Comparison of ENCODE assay signal across 17 cellular contexts in the genomic region with DNA sequence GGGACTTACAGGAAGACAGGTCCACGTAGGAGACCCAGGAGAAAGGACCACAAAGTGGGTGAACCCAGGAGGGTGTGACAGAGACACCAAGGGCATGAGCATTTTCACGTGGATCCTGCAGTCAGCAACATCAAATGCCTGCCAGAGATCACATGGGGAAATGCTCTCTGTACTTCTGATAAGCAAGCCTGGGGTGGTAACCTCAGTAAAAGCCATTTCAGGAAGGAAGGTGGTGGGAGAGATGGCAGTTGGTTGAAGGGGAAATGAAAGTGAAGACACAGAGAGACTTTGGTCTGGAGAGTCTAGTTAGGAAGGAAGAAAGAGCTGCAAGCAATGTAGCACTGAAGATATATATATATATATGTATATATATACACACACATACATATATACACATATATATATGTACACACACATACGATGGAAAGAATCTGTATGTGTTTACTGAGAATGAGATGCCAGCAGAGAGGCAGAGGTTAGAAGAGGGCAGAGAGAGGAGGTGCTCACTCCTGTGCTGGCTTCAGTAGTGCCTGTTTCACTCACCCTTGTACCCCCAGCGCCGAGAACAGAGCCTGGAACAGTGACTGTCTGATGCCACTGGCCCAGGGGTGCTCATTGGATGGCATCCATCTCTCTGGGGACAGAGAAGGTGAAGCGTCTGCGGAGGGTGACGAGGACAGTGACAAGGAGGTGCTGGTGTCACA.
DNase-seq lines count a peak whose midpoint lies in the region; ATAC-seq and TF ChIP-seq lines count a peak whose summit lies in the region.
"Had no signal": no experiment of that assay in that cellular context is flagged by ENCODE, and none has a peak within 500 bp of the region (broad histone marks: within the 10 kb centered on the region; RNA-seq: fewer than 3 reads in every experiment).

No MANE protein-coding gene starts in this region.

- H3K36me3 Mint-ChIP-seq in CD14-positive monocyte (peaks cover 11 to 12% of the 10 kb centered on the region in 2 donors), IgD-negative memory B cell (peaks cover 13% of the 10 kb centered on the region)
- H3K36me3 Mint-ChIP-seq: activated naive CD4-positive, alpha-beta T cell treated with anti-CD3 and anti-CD28 coated beads, Interleukin-2, amount 50 U/mL, for 72 hours had no signal

- intact Hi-C loops in CD14-positive monocyte (cut with micrococcal nuclease): no loop called here
- intact Hi-C loops in esophagus squamous epithelium (cut with DNase I): no loop called here

- no peaks in the 10 kb centered on the region for H3K9me3 ChIP-seq in esophagus squamous epithelium
- H3K9me3 ChIP-seq: gastroesophageal sphincter had no signal

- H3K27ac ChIP-seq in esophagus squamous epithelium: no peak overlapping the region
- H3K27ac ChIP-seq: gastroesophageal sphincter, tibial nerve, VCaP had no signal

- ATAC-seq in left lobe of liver (peak; percentile 64), HG03097 (IDR thresholded peaks at IDR 0.05; ENCODE audit: low FRiP score, unreplicated experiment) (no peak), HG03135 (IDR thresholded peaks at IDR 0.05; ENCODE audit: unreplicated experiment) (no peak)
- ATAC-seq: activated naive CD4-positive, alpha-beta T cell treated with anti-CD3 and anti-CD28 coated beads, Interleukin-2, amount 50 U/mL, for 72 hours; gastroesophageal sphincter had no signal

- H3K27ac Mint-ChIP-seq in CD14-positive monocyte: peak overlapping the region; percentile 43 to 88 (median 76)
- peak overlapping the region in 2 of 3 donors; percentile 56 to 63 for H3K27ac Mint-ChIP-seq in IgD-negative memory B cell
- H3K27ac Mint-ChIP-seq: progenitor cell of endocrine pancreas had no signal

- peaks cover 0 to 25% (median 0%) of the 10 kb centered on the region in 4 donors for H3K27me3 ChIP-seq in esophagus squamous epithelium
- H3K27me3 ChIP-seq: gastroesophageal sphincter, tibial nerve had no signal

- TF ChIP-seq POLR2A in esophagus squamous epithelium (IDR thresholded peaks at IDR 0.05): no peak

- DNase-seq in CD14-positive monocyte (ENCODE audit: low spot score) (no peak), SIG-M5 treated with dmso at 0.1 percent for 504 hours (lab: John Stamatoyannopoulos, UW; ENCODE audit: unreplicated experiment) (peak; percentile 97), left lobe of liver (ENCODE audit: low spot score) (no peak), NCI-H187 treated with DMSO at 0.1 percent for 48 hours (lab: John Stamatoyannopoulos, UW) (no peak), esophagus squamous epithelium (lab: John Stamatoyannopoulos, UW) (no peak)
- DNase-seq: activated CD8-positive, alpha-beta memory T cell treated with anti-CD3 and anti-CD28 coated beads, Interleukin-2, amount 50 U/mL, for 48 hours; caudate nucleus; DMS79; NCI-H2029 treated with DMSO at 0.1 percent for 48 hours had no signal

- H3K27me3 Mint-ChIP-seq in CD14-positive monocyte (ENCODE audit: low read depth in 3 of 3) (peaks cover 0 to 2% (median 0%) of the 10 kb centered on the region in 3 donors), IgD-negative memory B cell (no peaks in the 10 kb centered on the region)

- TF ChIP-seq CTCF in CD14-positive monocyte (IDR thresholded peaks at IDR 0.05): no peak
- TF ChIP-seq CTCF in esophagus squamous epithelium (IDR thresholded peaks at IDR 0.05): no peak

- WGBS in esophagus squamous epithelium, 2 donors: 60 to 70% methylated on average over 7 to 8 of the region's 8 CpGs

- no peak overlapping the region for H3K4me3 ChIP-seq in esophagus squamous epithelium
- H3K4me3 ChIP-seq: gastroesophageal sphincter, tibial nerve had no signal

- no peaks in the 10 kb centered on the region for H3K4me1 ChIP-seq in esophagus squamous epithelium
- H3K4me1 ChIP-seq: gastroesophageal sphincter, tibial nerve had no signal

- H3K9me3 Mint-ChIP-seq in CD14-positive monocyte: peaks cover 0 to 16% (median 10%) of the 10 kb centered on the region in 7 donors
- no peaks in the 10 kb centered on the region for H3K9me3 Mint-ChIP-seq in IgD-negative memory B cell
- H3K9me3 Mint-ChIP-seq: activated naive CD4-positive, alpha-beta T cell treated with anti-CD3 and anti-CD28 coated beads, Interleukin-2, amount 50 U/mL, for 72 hours had no signal

- H3K4me3 Mint-ChIP-seq in CD14-positive monocyte (peak overlapping the region; percentile 70 to 78), IgD-negative memory B cell (peak overlapping the region in 2 of 4 donors; percentile 47 to 84)

- H3K4me1 Mint-ChIP-seq in CD14-positive monocyte: peaks cover 32% of the 10 kb centered on the region
- peaks cover 18 to 26% (median 25%) of the 10 kb centered on the region in 3 donors for H3K4me1 Mint-ChIP-seq in IgD-negative memory B cell

- no peaks in the 10 kb centered on the region for H3K36me3 ChIP-seq in esophagus squamous epithelium
- H3K36me3 ChIP-seq: tibial nerve had no signal
